ENCODE assay signal across 9 cellular contexts in genomic region chr5:132776932-132777208, GRCh38. TPM values are rescaled to one million over a fixed set of nuclear protein-coding genes. Genes with fewer than 3 reads are reported as not detected.
DNase-seq lines count a peak whose midpoint lies in the region; ATAC-seq and TF ChIP-seq lines count a peak whose summit lies in the region.
"Had no signal": no experiment of that assay in that cellular context is flagged by ENCODE, and none has a peak within 500 bp of the region (broad histone marks: within the 10 kb centered on the region; RNA-seq: fewer than 3 reads in every experiment).

No MANE protein-coding gene starts in this region.

- H3K4me1 ChIP-seq in SJSA1 (replicated peaks) (peaks cover 37% of the 10 kb centered on the region), left ventricle myocardium inferior (peaks cover 62% of the 10 kb centered on the region)

- no peaks in the 10 kb centered on the region for H3K9me3 ChIP-seq in SJSA1 (replicated peaks)
- H3K9me3 ChIP-seq in left ventricle myocardium inferior (replicated peaks), result no peaks in the 10 kb centered on the region

- H3K4me3 ChIP-seq in SJSA1 (peak overlapping the region; percentile 82), left ventricle myocardium inferior (peak overlapping the region; percentile 95), skin epidermis (peak overlapping the region; percentile 47 to 93 (median 81))

- intact Hi-C loops in left ventricle myocardium inferior (cut with micrococcal nuclease), result no loop called here

- H3K27me3 ChIP-seq in SJSA1 (replicated peaks) (no peaks in the 10 kb centered on the region), left ventricle myocardium inferior (ENCODE audit: low read depth) (no peaks in the 10 kb centered on the region)

- H3K27ac ChIP-seq in SJSA1, result peak overlapping the region; percentile 61
- H3K27ac ChIP-seq in left ventricle myocardium inferior (replicated peaks), result peak overlapping the region; percentile 90
- peak overlapping the region; percentile 57 to 92 (median 86) for H3K27ac ChIP-seq in skin epidermis

- ATAC-seq in GM19324 (IDR thresholded peaks at IDR 0.05; ENCODE audit: low FRiP score, unreplicated experiment), result peak; percentile 32
- no peak for ATAC-seq in GM18498 (IDR thresholded peaks at IDR 0.05; ENCODE audit: unreplicated experiment)

- no peak for DNase-seq in SJSA1 (ENCODE audit: low read depth in 1 of 2, low spot score in 2 of 2)
- DNase-seq in left ventricle myocardium inferior, result no peak
- no peak for DNase-seq in kidney glomerular epithelial cell (lab: John Stamatoyannopoulos, UW)
- no peak for DNase-seq in DMS 273 treated with DMSO at 0.1 percent for 48 hours (lab: John Stamatoyannopoulos, UW)
- no peak for DNase-seq in stimulated activated naive CD4-positive, alpha-beta T cell treated with Interleukin-2 at 50 U/mL for 16 hours (lab: John Stamatoyannopoulos, UW)

- TF ChIP-seq CTCF in left ventricle myocardium inferior (IDR thresholded peaks at IDR 0.05; ENCODE audit: borderline replicate concordance), result no peak

- H3K36me3 ChIP-seq in SJSA1 (peaks cover 18% of the 10 kb centered on the region), left ventricle myocardium inferior (no peaks in the 10 kb centered on the region)

RNA-seq across cellular contexts. Expression of gene SEPTIN8, which starts 0.2 kb away (rescaled TPM):
- total RNA-seq in SJSA1 (2014; rRNA removed; shearing (Covaris generic)), result 77.3 and 97.4 TPM in 2 replicates
- 27.2 TPM for total RNA-seq in left ventricle myocardium inferior

RNA-seq across cellular contexts. Expression of gene CCNI2, which starts 29.6 kb away (rescaled TPM):
- total RNA-seq in SJSA1 (2014; rRNA removed; shearing (Covaris generic)), result not detected in 2 replicates
- 0.08 TPM for total RNA-seq in left ventricle myocardium inferior
- total RNA-seq: neural crest cell had no signal

RNA-seq across cellular contexts. Expression of gene SOWAHA, which starts 36.2 kb away (rescaled TPM):
- total RNA-seq in SJSA1 (2014; rRNA removed; shearing (Covaris generic)), result not detected in 2 replicates
- not detected for total RNA-seq in left ventricle myocardium inferior
- total RNA-seq: neural crest cell had no signal

RNA-seq across cellular contexts. Expression of gene KIF3A, which starts 39.5 kb away (rescaled TPM):
- total RNA-seq in SJSA1 (2014; rRNA removed; shearing (Covaris generic)), result 11.4 and 12.1 TPM in 2 replicates
- 11.9 TPM for total RNA-seq in left ventricle myocardium inferior

RNA-seq across cellular contexts. Expression of gene SHROOM1, which starts 53.6 kb away (rescaled TPM):
- 24.1 and 31.2 TPM in 2 replicates for total RNA-seq in SJSA1 (2014; rRNA removed; shearing (Covaris generic))
- total RNA-seq in left ventricle myocardium inferior, result 4.9 TPM
